In the genomic region with DNA sequence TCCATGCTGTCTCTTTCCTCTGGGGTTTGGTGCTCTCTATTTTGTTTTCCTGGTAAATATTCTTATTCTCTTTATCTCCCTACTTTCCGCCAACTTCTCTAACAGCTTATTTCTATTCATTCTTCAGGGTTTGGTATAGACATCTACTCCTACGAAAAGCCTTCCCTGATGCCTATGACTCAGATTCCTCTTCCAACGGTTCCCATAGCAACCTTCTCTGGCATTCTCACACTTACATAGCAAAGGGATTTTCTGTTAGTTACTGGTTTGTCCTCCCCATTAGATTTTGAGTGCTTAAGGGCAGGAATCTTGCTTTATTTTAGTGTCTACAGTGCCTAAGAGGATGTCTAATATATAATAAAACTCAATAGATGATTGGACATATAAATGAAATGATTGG, we compare ENCODE assay signal across 18 cellular contexts.
DNase-seq lines count a peak whose midpoint lies in the region; ATAC-seq, FAIRE-seq and TF ChIP-seq lines count a peak whose summit lies in the region.
"Had no signal": no experiment of that assay in that cellular context is flagged by ENCODE, and none has a peak within 500 bp of the region (broad histone marks: within the 10 kb centered on the region; RNA-seq: fewer than 3 reads in every experiment).

No MANE protein-coding gene starts in this region.

- H3F3A ChIP-seq in GM23248 (ENCODE audit: insufficient read depth) = no peaks in the 10 kb centered on the region

- H3K27me3 ChIP-seq in GM23248 (replicated peaks; ENCODE audit: insufficient read depth) (no peaks in the 10 kb centered on the region), trophoblast cell (ENCODE audit: insufficient read depth, low read length) (no peaks in the 10 kb centered on the region)
- H3K27me3 ChIP-seq: BE2C, neutrophil, upper lobe of right lung had no signal

- H3K36me3 ChIP-seq in GM23248 (ENCODE audit: low read depth) = no peaks in the 10 kb centered on the region
- H3K36me3 ChIP-seq in trophoblast cell (ENCODE audit: control insufficient read depth in 1 of 2, insufficient read depth in 2 of 2, low read length in 2 of 2) = no peaks in the 10 kb centered on the region
- H3K36me3 ChIP-seq in kidney (ENCODE audit: control insufficient read depth in 1 of 2, insufficient read depth in 2 of 2, low read length in 2 of 2) = no peaks in the 10 kb centered on the region
- H3K36me3 ChIP-seq: BE2C, neutrophil, upper lobe of right lung had no signal

- H3K9me2 ChIP-seq in GM23248 (ENCODE audit: insufficient read depth) = no peaks in the 10 kb centered on the region

- H3K4ac ChIP-seq in trophoblast cell (ENCODE audit: low read depth, low read length) = no peak overlapping the region

- in situ Hi-C loops in GM23248 (cut with MboI) = no loop called here

- TF ChIP-seq CTCF in fibroblast of the aortic adventitia (IDR thresholded peaks at IDR 0.05; ENCODE audit: insufficient read depth, low read length) = no peak
- no peak for TF ChIP-seq CTCF in kidney (IDR thresholded peaks at IDR 0.05; ENCODE audit: borderline replicate concordance, extremely low read depth, insufficient read depth)

- FAIRE-seq in kidney (lab: Jason Lieb, UNC) = no peak

- H2BK12ac ChIP-seq in trophoblast cell (ENCODE audit: low read length) = no peak overlapping the region

- H2AK5ac ChIP-seq in trophoblast cell (ENCODE audit: low read length) = no peak overlapping the region

- H2BK5ac ChIP-seq in trophoblast cell (ENCODE audit: low read depth, low read length, poor library complexity) = no peak overlapping the region

- 20 to 31% methylated on average over 3 of the region's 3 CpGs for WGBS in GM23248 (ENCODE audit: low coverage in 1 of 2, low lambda C conversion rate in 2 of 2, missing lambda C conversion rate in 2 of 2), 2 experiments
- no CpG with 5 or more reads among the region's 3 CpGs for WGBS in trophoblast cell (ENCODE audit: extremely low coverage, insufficient coverage, insufficient read length)

- no peaks in the 10 kb centered on the region for H3K79me1 ChIP-seq in trophoblast cell (ENCODE audit: low read length)

- no peak overlapping the region for H4K8ac ChIP-seq in trophoblast cell (ENCODE audit: low read depth, low read length)

- H4K12ac ChIP-seq in trophoblast cell (ENCODE audit: low read depth, low read length) = no peak overlapping the region

- H3K27ac ChIP-seq in GM23248 (no peak overlapping the region), trophoblast cell (ENCODE audit: low read depth, low read length) (no peak overlapping the region), kidney (ENCODE audit: low read depth in 2 of 2, low read length in 2 of 2) (no peak overlapping the region)
- H3K27ac ChIP-seq: neutrophil, upper lobe of right lung had no signal

- no peak overlapping the region for H3K14ac ChIP-seq in trophoblast cell (ENCODE audit: low read length)

- H3K9ac ChIP-seq in GM23248 = no peak overlapping the region
- no peak overlapping the region for H3K9ac ChIP-seq in trophoblast cell (ENCODE audit: low read length)
- H3K9ac ChIP-seq in kidney (ENCODE audit: low read length in 2 of 2) = no peak overlapping the region

- no peak overlapping the region for H3K4me2 ChIP-seq in GM23248 (ENCODE audit: unreplicated experiment)
- no peak overlapping the region for H3K4me2 ChIP-seq in trophoblast cell (ENCODE audit: low read length)

- no peak overlapping the region for H2BK120ac ChIP-seq in trophoblast cell (ENCODE audit: insufficient read depth, low read length, poor library complexity)

- no peak overlapping the region for H4K91ac ChIP-seq in trophoblast cell (ENCODE audit: low read depth, low read length)

- H3K4me1 ChIP-seq in GM23248 (ENCODE audit: insufficient read depth) (no peaks in the 10 kb centered on the region), trophoblast cell (ENCODE audit: control insufficient read depth in 1 of 2, insufficient read depth in 2 of 2, low read length in 2 of 2) (no peaks in the 10 kb centered on the region), kidney (ENCODE audit: control insufficient read depth in 1 of 2, insufficient read depth in 1 of 2, low read depth in 1 of 2, low read length in 2 of 2) (no peaks in the 10 kb centered on the region)
- H3K4me1 ChIP-seq: BE2C, upper lobe of right lung had no signal

- no peak overlapping the region for H3K23ac ChIP-seq in trophoblast cell (ENCODE audit: low read length)

- H2AFZ ChIP-seq in GM23248 = no peak overlapping the region
- no peak overlapping the region for H2AFZ ChIP-seq in trophoblast cell (ENCODE audit: insufficient read depth, low read length, poor library complexity)

- ATAC-seq in HG03095 (IDR thresholded peaks at IDR 0.05; ENCODE audit: unreplicated experiment) = no peak
- ATAC-seq: stimulated activated effector memory CD8-positive, alpha-beta T cell treated with anti-CD3 and anti-CD28 coated beads, Interleukin-12 subunit alpha, Interleukin-12 subunit beta, amount 100 ng/mL, for 72 hours; upper lobe of right lung had no signal

- no peak overlapping the region for H3K18ac ChIP-seq in trophoblast cell (ENCODE audit: low read length)

- H3K4me3 ChIP-seq in GM23248 = no peak overlapping the region
- no peak overlapping the region for H3K4me3 ChIP-seq in fibroblast of the aortic adventitia (ENCODE audit: low read depth, low read length)
- no peak overlapping the region for H3K4me3 ChIP-seq in trophoblast cell (ENCODE audit: low read depth, low read length)
- no peak overlapping the region for H3K4me3 ChIP-seq in kidney (ENCODE audit: low read length in 2 of 2)
- H3K4me3 ChIP-seq: upper lobe of right lung had no signal

- DNase-seq in GM23248 (peak; percentile 27), SW480 (ENCODE audit: low spot score) (peak; percentile 8), fibroblast of the aortic adventitia (ENCODE audit: low read depth) (peak; percentile 28), trophoblast cell (peak; percentile 56 to 92), 8988T (no peak), kidney (no peak)
- DNase-seq in stimulated activated CD4-positive, alpha-beta T cell treated with anti-CD3 and anti-CD28 coated beads, Interleukin-4, amount 100 ng/mL, for 1 hour = no peak
- DNase-seq: activated CD4-positive, alpha-beta T cell treated with anti-CD3 and anti-CD28 coated beads, Interleukin-2, amount 10 ng/mL, durations not matched to agents 7 days and 5 days; activated naive CD8-positive, alpha-beta T cell treated with anti-CD3 and anti-CD28 coated beads for 36 hours; activated T-cell treated with anti-CD3 and anti-CD28 coated beads, Interleukin-2, amount 50 U/mL, for 24 hours; BE2C; DMS79; NCI-H2029 treated with DMSO at 0.1 percent for 48 hours; SHP77; upper lobe of right lung had no signal

- intact Hi-C loops in kidney (cut with DNase I) = no loop called here

- H3K79me2 ChIP-seq in GM23248 (ENCODE audit: insufficient read depth) (no peaks in the 10 kb centered on the region), trophoblast cell (ENCODE audit: control insufficient read depth, insufficient read depth, low read length, poor library complexity) (no peaks in the 10 kb centered on the region)

- H4K20me1 ChIP-seq in GM23248 (ENCODE audit: insufficient read depth) = no peaks in the 10 kb centered on the region

- H3K9me3 ChIP-seq in GM23248 (ENCODE audit: low read depth) (no peaks in the 10 kb centered on the region), trophoblast cell (ENCODE audit: insufficient read depth, low read depth, low read length) (peaks cover under 1% of the 10 kb centered on the region), kidney (ENCODE audit: control insufficient read depth in 1 of 2, low read length in 2 of 2) (no peaks in the 10 kb centered on the region)
- H3K9me3 ChIP-seq: BE2C, neutrophil had no signal

Comparison
In these comparisons a context has a peak if more than half of its experiments do, and no peak if none do; other contexts are left out.
1. DNase-seq: peak in GM23248 (single experiment), SW480 (single experiment), fibroblast of the aortic adventitia (single experiment) and trophoblast cell (2 of 2); none in 8988T (single experiment), stimulated activated CD4-positive, alpha-beta T cell treated with anti-CD3 and anti-CD28 coated beads, Interleukin-4, amount 100 ng/mL, for 1 hour (single experiment) and kidney (single experiment).